ENCODE assay signal across 8 cellular contexts in genomic region chr11:34274712-34275398, GRCh38.
DNase-seq lines count a peak whose midpoint lies in the region; ATAC-seq and TF ChIP-seq lines count a peak whose summit lies in the region.

No MANE protein-coding gene starts in this region.

- POLR2A ChIA-PET in WTC11 (lab: Charles Lee): no interaction called here

- H3K4me3 Mint-ChIP-seq in WTC11: no peak overlapping the region
- no peak overlapping the region for H3K4me3 Mint-ChIP-seq in osteocyte (ENCODE audit: unreplicated experiment)

- CTCF ChIA-PET in WTC11 (lab: Charles Lee): interaction anchor here (0.9 to 1.5 kb wide), 3 partner anchors 37 to 101 kb away, joined by 3 to 4 read pairs (median 3); partner anchors contain the start of gene ABTB2

- H3K36me3 Mint-ChIP-seq in WTC11 (no peaks in the 10 kb centered on the region), osteocyte (ENCODE audit: unreplicated experiment) (no peaks in the 10 kb centered on the region)

- H3K9me3 ChIP-seq in heart left ventricle (no peaks in the 10 kb centered on the region), sigmoid colon (no peaks in the 10 kb centered on the region)

- peak overlapping the region in 9 of 12 donors; percentile 19 to 70 (median 57) for H3K27ac ChIP-seq in heart left ventricle
- peak overlapping the region; percentile 28 to 68 (median 60) for H3K27ac ChIP-seq in sigmoid colon

- H3K9me3 Mint-ChIP-seq in WTC11 (no peaks in the 10 kb centered on the region), osteocyte (ENCODE audit: unreplicated experiment) (no peaks in the 10 kb centered on the region)

- peaks cover 0 to 29% (median 9%) of the 10 kb centered on the region in 12 donors for H3K4me1 ChIP-seq in heart left ventricle
- peaks cover 0 to 18% (median 3%) of the 10 kb centered on the region in 4 donors for H3K4me1 ChIP-seq in sigmoid colon

- H3K27me3 ChIP-seq in heart left ventricle: no peaks in the 10 kb centered on the region
- H3K27me3 ChIP-seq in sigmoid colon: no peaks in the 10 kb centered on the region

- peak; percentile 34 for ATAC-seq in WTC11
- ATAC-seq in heart left ventricle: peak; percentile 82 to 94 (median 90)
- no peak for ATAC-seq in HG03520 (IDR thresholded peaks at IDR 0.05; ENCODE audit: unreplicated experiment)

- H3K27me3 Mint-ChIP-seq in WTC11 (ENCODE audit: low read depth) (no peaks in the 10 kb centered on the region), osteocyte (ENCODE audit: unreplicated experiment) (no peaks in the 10 kb centered on the region)

- H3K27ac Mint-ChIP-seq in WTC11 (no peak overlapping the region; the same call in 1 of the 2 replicates), osteocyte (ENCODE audit: unreplicated experiment) (no peak overlapping the region)

- no peak for TF ChIP-seq POLR2A in heart left ventricle (IDR thresholded peaks at IDR 0.05)
- TF ChIP-seq POLR2A in sigmoid colon (IDR thresholded peaks at IDR 0.05): no peak

- intact Hi-C loops in heart left ventricle (cut with DNase I) (loop anchor here in 1 of 10 donors (5.0 kb wide), 1 partner anchor 37 kb away; no protein-coding TSS in a partner anchor), sigmoid colon (cut with DNase I) (loop anchor here (5.0 kb wide), 1 partner anchor 82 kb away; the partner anchor contains the start of gene ABTB2)

- 25 to 42% (median 30%) methylated on average over 11 of the region's 11 CpGs for WGBS in heart left ventricle, 4 donors
- 63 to 68% methylated on average over 11 of the region's 11 CpGs for WGBS in sigmoid colon, 2 donors

- TF ChIP-seq EP300 in sigmoid colon (IDR thresholded peaks at IDR 0.05): peak in 1 of 4 donors; percentile 12

- H3K36me3 ChIP-seq in heart left ventricle (no peaks in the 10 kb centered on the region), sigmoid colon (no peaks in the 10 kb centered on the region)

- no peak for TF ChIP-seq CTCF in WTC11 (IDR thresholded peaks at IDR 0.05)
- TF ChIP-seq CTCF in heart left ventricle (IDR thresholded peaks at IDR 0.05): no peak
- TF ChIP-seq CTCF in sigmoid colon (IDR thresholded peaks at IDR 0.05): no peak
- TF ChIP-seq CTCF in osteocyte (IDR thresholded peaks at IDR 0.05): no peak

- H3K4me3 ChIP-seq in heart left ventricle (no peak overlapping the region), sigmoid colon (no peak overlapping the region)

- DNase-seq in ELR (ENCODE audit: low read depth) (peak; percentile 98), WTC11 (ENCODE audit: low spot score) (no peak), heart left ventricle (peak; percentile 80 to 92 (median 82)), sigmoid colon (peak; percentile 96), retina (no peak), osteocyte (ENCODE audit: extremely low spot score, unreplicated experiment) (no peak)
- no peak for DNase-seq in central memory CD4-positive, alpha-beta T cell

- H3K4me1 Mint-ChIP-seq in WTC11 (peaks cover 24% of the 10 kb centered on the region), osteocyte (ENCODE audit: unreplicated experiment) (peaks cover 7% of the 10 kb centered on the region)

TF ChIP-seq in WTC11, 78 proteins besides CTCF, POLR2A, EP300 and RAD21 (continues in another document):
- TF ChIP-seq KAT7 (CRISPR knock-in tag; IDR thresholded peaks at IDR 0.05; ENCODE audit: borderline replicate concordance): no peak
- no peak for TF ChIP-seq ELF4 (CRISPR knock-in tag; IDR thresholded peaks at IDR 0.05; ENCODE audit: low read depth)
- TF ChIP-seq ZSCAN18 (CRISPR knock-in tag; IDR thresholded peaks at IDR 0.05): no peak
- TF ChIP-seq ZBTB43 (CRISPR knock-in tag; IDR thresholded peaks at IDR 0.05): no peak
- no peak for TF ChIP-seq RORB (CRISPR knock-in tag; IDR thresholded peaks at IDR 0.05)
- TF ChIP-seq ZNF532 (CRISPR knock-in tag; IDR thresholded peaks at IDR 0.05; ENCODE audit: borderline replicate concordance): no peak
- TF ChIP-seq E2F4 (CRISPR knock-in tag; IDR thresholded peaks at IDR 0.05; ENCODE audit: borderline replicate concordance, low read depth): no peak
- no peak for TF ChIP-seq ZNF416 (CRISPR knock-in tag; IDR thresholded peaks at IDR 0.05)
- no peak for TF ChIP-seq ZNF317 (CRISPR knock-in tag; IDR thresholded peaks at IDR 0.05; ENCODE audit: borderline replicate concordance, low read depth)

Comparison
In these comparisons a context has a peak if more than half of its experiments do, and no peak if none do; other contexts are left out.
1. DNase-seq: peak in ELR (single experiment), heart left ventricle (5 of 5) and sigmoid colon (single experiment); none in WTC11 (single experiment), retina (single experiment), osteocyte (single experiment) and central memory CD4-positive, alpha-beta T cell (single experiment).